1 cellular context compared by ENCODE assay signal in genomic region chr19:13150187-13150918, GRCh38.
TF ChIP-seq lines count a peak whose summit lies in the region.

Gene IER2, plus strand, starts transcription at chr19:13150411. Its CDS starts 2,776 bp downstream, at chr19:13153187.
Gene STX10, minus strand, starts transcription at chr19:13150375. Its CDS starts 202 bp downstream, at chr19:13150173.

TF ChIP-seq in HepG2, 621 proteins besides CTCF, POLR2A, EP300 and RAD21 (continued from another document):
- peak; percentile 52; the same call in 1 of the 2 replicates for TF ChIP-seq ZNF232 (CRISPR knock-in tag; IDR thresholded peaks at IDR 0.05; ENCODE audit: borderline replicate concordance)
- peak; percentile 83; the same call in 1 of the 2 replicates for TF ChIP-seq ZNF205 (CRISPR knock-in tag; IDR thresholded peaks at IDR 0.05)
- 0 out of 2 replicates have a peak, but pooled peaks have one; percentile 65 for TF ChIP-seq ZFP36L1 (CRISPR knock-in tag; IDR thresholded peaks at IDR 0.05)
- 0 out of 2 replicates have a peak, but pooled peaks have one; percentile 83 for TF ChIP-seq ARID2 (CRISPR knock-in tag; IDR thresholded peaks at IDR 0.05; ENCODE audit: borderline replicate concordance)
- TF ChIP-seq ZNF709 (CRISPR knock-in tag; IDR thresholded peaks at IDR 0.05): no peak
- TF ChIP-seq EEA1 (CRISPR knock-in tag; IDR thresholded peaks at IDR 0.05; ENCODE audit: borderline replicate concordance): no peak
- 0 out of 2 replicates have a peak, but pooled peaks have one; percentile 8 for TF ChIP-seq FIP1L1 (IDR thresholded peaks at IDR 0.05; ENCODE audit: borderline replicate concordance, insufficient read depth, low read depth, low read length)
- no peak for TF ChIP-seq SETDB1 (CRISPR knock-in tag; IDR thresholded peaks at IDR 0.05; ENCODE audit: borderline replicate concordance)
- TF ChIP-seq DNMT1 (CRISPR knock-in tag; IDR thresholded peaks at IDR 0.05): no peak
- no peak for TF ChIP-seq CHD4 (IDR thresholded peaks at IDR 0.05; ENCODE audit: borderline replicate concordance, low read length)
- TF ChIP-seq ZNF292 (CRISPR knock-in tag; IDR thresholded peaks at IDR 0.05; ENCODE audit: borderline replicate concordance, low read depth): no peak
- TF ChIP-seq ESRRA (CRISPR knock-in tag; IDR thresholded peaks at IDR 0.05; ENCODE audit: low read depth): no peak
- TF ChIP-seq ZNF569 (CRISPR knock-in tag; IDR thresholded peaks at IDR 0.05; ENCODE audit: borderline replicate concordance): peak; percentile 31; the same call in 1 of the 2 replicates
- peak; percentile 82 for TF ChIP-seq ELF3 (CRISPR knock-in tag; IDR thresholded peaks at IDR 0.05)
- TF ChIP-seq PLRG1 (conservative IDR thresholded peaks at IDR 0.05): no peak
- TF ChIP-seq ZNF703 (CRISPR knock-in tag; IDR thresholded peaks at IDR 0.05; ENCODE audit: borderline replicate concordance): no peak
- TF ChIP-seq KDM2A (CRISPR knock-in tag; IDR thresholded peaks at IDR 0.05; ENCODE audit: borderline replicate concordance, low read depth): peak; percentile 87
- TF ChIP-seq, protein P1, sequence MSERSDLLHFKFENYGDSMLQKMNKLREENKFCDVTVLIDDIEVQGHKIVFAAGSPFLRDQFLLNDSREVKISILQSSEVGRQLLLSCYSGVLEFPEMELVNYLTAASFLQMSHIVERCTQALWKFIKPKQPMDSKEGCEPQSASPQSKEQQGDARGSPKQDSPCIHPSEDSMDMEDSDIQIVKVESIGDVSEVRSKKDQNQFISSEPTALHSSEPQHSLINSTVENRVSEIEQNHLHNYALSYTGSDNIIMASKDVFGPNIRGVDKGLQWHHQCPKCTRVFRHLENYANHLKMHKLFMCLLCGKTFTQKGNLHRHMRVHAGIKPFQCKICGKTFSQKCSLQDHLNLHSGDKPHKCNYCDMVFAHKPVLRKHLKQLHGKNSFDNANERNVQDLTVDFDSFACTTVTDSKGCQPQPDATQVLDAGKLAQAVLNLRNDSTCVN (CRISPR knock-in tag; IDR thresholded peaks at IDR 0.05; ENCODE audit: borderline replicate concordance): no peak
- no peak for TF ChIP-seq RORA (CRISPR knock-in tag; IDR thresholded peaks at IDR 0.05)
- TF ChIP-seq, protein P2, sequence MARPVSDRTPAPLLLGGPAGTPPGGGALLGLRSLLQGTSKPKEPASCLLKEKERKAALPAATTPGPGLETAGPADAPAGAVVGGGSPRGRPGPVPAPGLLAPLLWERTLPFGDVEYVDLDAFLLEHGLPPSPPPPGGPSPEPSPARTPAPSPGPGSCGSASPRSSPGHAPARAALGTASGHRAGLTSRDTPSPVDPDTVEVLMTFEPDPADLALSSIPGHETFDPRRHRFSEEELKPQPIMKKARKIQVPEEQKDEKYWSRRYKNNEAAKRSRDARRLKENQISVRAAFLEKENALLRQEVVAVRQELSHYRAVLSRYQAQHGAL (CRISPR knock-in tag; IDR thresholded peaks at IDR 0.05; ENCODE audit: not compliant biosample characterization): no peak
- no peak; the same call in 1 of the 2 replicates for TF ChIP-seq RFX3 (CRISPR knock-in tag; IDR thresholded peaks at IDR 0.05)
- TF ChIP-seq ZFP41 (CRISPR knock-in tag; IDR thresholded peaks at IDR 0.05; ENCODE audit: borderline replicate concordance): no peak
- no peak for TF ChIP-seq GTF2F1 (IDR thresholded peaks at IDR 0.05; ENCODE audit: low read length)
- peak; percentile 66; the same call in 1 of the 2 replicates for TF ChIP-seq ARNTL (CRISPR knock-in tag; IDR thresholded peaks at IDR 0.05)
- no peak for TF ChIP-seq ZNF546 (CRISPR knock-in tag; conservative IDR thresholded peaks at IDR 0.05)
- TF ChIP-seq ZNF724P (CRISPR knock-in tag; IDR thresholded peaks at IDR 0.05; ENCODE audit: borderline replicate concordance): no peak
- TF ChIP-seq, protein P3, sequence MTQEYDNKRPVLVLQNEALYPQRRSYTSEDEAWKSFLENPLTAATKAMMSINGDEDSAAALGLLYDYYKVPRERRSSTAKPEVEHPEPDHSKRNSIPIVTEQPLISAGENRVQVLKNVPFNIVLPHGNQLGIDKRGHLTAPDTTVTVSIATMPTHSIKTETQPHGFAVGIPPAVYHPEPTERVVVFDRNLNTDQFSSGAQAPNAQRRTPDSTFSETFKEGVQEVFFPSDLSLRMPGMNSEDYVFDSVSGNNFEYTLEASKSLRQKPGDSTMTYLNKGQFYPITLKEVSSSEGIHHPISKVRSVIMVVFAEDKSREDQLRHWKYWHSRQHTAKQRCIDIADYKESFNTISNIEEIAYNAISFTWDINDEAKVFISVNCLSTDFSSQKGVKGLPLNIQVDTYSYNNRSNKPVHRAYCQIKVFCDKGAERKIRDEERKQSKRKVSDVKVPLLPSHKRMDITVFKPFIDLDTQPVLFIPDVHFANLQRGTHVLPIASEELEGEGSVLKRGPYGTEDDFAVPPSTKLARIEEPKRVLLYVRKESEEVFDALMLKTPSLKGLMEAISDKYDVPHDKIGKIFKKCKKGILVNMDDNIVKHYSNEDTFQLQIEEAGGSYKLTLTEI (CRISPR knock-in tag; conservative IDR thresholded peaks at IDR 0.05): no peak
